In the genomic region with DNA sequence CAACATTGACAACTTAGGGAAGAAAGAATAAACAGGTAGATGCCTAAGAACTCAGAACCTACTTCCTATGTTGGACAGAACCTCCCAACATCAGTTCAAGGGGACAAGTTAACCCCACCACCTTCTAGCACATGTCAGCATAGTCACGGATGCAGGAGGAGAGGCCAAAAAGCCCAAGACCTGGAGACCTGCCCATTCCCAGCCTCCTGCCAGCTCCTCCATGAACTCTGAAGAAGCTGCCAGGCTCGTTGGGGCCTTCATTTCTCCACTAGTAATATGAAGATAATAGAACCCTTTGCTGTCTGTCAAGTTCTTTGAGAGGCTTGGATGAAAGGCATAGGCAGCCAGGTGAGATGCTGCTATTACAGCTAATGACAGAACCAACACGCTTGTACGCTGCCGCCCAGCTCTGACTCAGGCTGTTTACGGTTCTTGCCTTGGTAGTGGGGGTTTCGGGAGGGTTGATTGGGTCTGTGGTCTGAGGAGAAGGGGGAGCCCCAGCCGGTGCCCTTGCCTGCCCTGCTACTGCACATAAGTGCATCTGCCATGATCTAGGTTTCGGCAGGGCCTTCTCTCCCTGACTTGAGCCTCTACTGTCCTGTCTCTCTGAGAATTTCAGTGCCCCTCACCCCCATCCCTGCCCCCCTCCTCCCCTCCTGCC, we compare ENCODE assay signal across 10 cellular contexts.
DNase-seq lines count a peak whose midpoint lies in the region; ATAC-seq and TF ChIP-seq lines count a peak whose summit lies in the region.
"Had no signal": no experiment of that assay in that cellular context is flagged by ENCODE, and none has a peak within 500 bp of the region (broad histone marks: within the 10 kb centered on the region; RNA-seq: fewer than 3 reads in every experiment).

No MANE protein-coding gene starts in this region.

- DNase-seq in esophagus muscularis mucosa (ENCODE audit: extremely low spot score) = peak; percentile 80
- DNase-seq in SIG-M5 (lab: John Stamatoyannopoulos, UW) = no peak
- no peak for DNase-seq in prostate gland (ENCODE audit: low spot score)
- no peak for DNase-seq in CD4-positive, alpha-beta T cell
- no peak for DNase-seq in Ammon's horn (ENCODE audit: low spot score)
- DNase-seq: KG1; stimulated activated CD4-positive, alpha-beta T cell treated with anti-CD3 and anti-CD28 coated beads, Interleukin-4, amount 100 ng/mL, for 1 hour had no signal

- H3K9me3 Mint-ChIP-seq in CD4-positive, alpha-beta T cell = no peaks in the 10 kb centered on the region

- H3K36me3 ChIP-seq in esophagus muscularis mucosa = no peaks in the 10 kb centered on the region
- no peaks in the 10 kb centered on the region for H3K36me3 ChIP-seq in prostate gland

- TF ChIP-seq POLR2A in esophagus muscularis mucosa (IDR thresholded peaks at IDR 0.05; ENCODE audit: low read depth) (no peak), prostate gland (IDR thresholded peaks at IDR 0.05) (no peak)

- H3K27ac ChIP-seq in esophagus muscularis mucosa (replicated peaks in 1 of 4) (no peak overlapping the region), prostate gland (no peak overlapping the region)
- H3K27ac ChIP-seq in CD4-positive, alpha-beta T cell (ENCODE audit: low read depth, low read length) = no peak overlapping the region

- no peak overlapping the region for H3K4me3 Mint-ChIP-seq in CD4-positive, alpha-beta T cell

- H3K27me3 Mint-ChIP-seq in CD4-positive, alpha-beta T cell = peaks cover 19% of the 10 kb centered on the region

- no peaks in the 10 kb centered on the region for H3K4me1 Mint-ChIP-seq in CD4-positive, alpha-beta T cell (ENCODE audit: low read depth)

- CTCF ChIA-PET in CD4-positive, alpha-beta T cell (lab: Charles Lee) = no interaction called here

- no peak overlapping the region for H3K4me3 ChIP-seq in esophagus muscularis mucosa
- H3K4me3 ChIP-seq in prostate gland = no peak overlapping the region

- intact Hi-C loops in esophagus muscularis mucosa (cut with DNase I) = no loop called here
- intact Hi-C loops in prostate gland (cut with DNase I) = no loop called here
- intact Hi-C loops in CD4-positive, alpha-beta T cell (cut with DNase I, micrococcal nuclease) = no loop called here

- no peak for TF ChIP-seq EP300 in esophagus muscularis mucosa (IDR thresholded peaks at IDR 0.05)

- H3K9me3 ChIP-seq in esophagus muscularis mucosa (no peaks in the 10 kb centered on the region), prostate gland (no peaks in the 10 kb centered on the region)
- no peaks in the 10 kb centered on the region for H3K9me3 ChIP-seq in CD4-positive, alpha-beta T cell (ENCODE audit: control insufficient read depth, low read length)

- H3K27ac Mint-ChIP-seq in CD4-positive, alpha-beta T cell = no peak overlapping the region

- TF ChIP-seq CTCF in esophagus muscularis mucosa (IDR thresholded peaks at IDR 0.05) = no peak
- TF ChIP-seq CTCF in prostate gland (IDR thresholded peaks at IDR 0.05) = no peak
- no peak for TF ChIP-seq CTCF in CD4-positive, alpha-beta T cell (IDR thresholded peaks at IDR 0.05)

- POLR2A ChIA-PET in CD4-positive, alpha-beta T cell (lab: Charles Lee) = no interaction called here

- peak; percentile 90 for ATAC-seq in GM18867 (IDR thresholded peaks at IDR 0.05; ENCODE audit: unreplicated experiment)
- peak; percentile 77 for ATAC-seq in GM21529 (IDR thresholded peaks at IDR 0.05; ENCODE audit: unreplicated experiment)
- ATAC-seq in HG03108 (IDR thresholded peaks at IDR 0.05; ENCODE audit: unreplicated experiment) = peak; percentile 92
- ATAC-seq in CD4-positive, alpha-beta T cell (ENCODE audit: poor library complexity) = no peak

- 37% methylated on average over 2 of the region's 9 CpGs for WGBS in esophagus muscularis mucosa
- WGBS in prostate gland = 81% methylated on average over 9 of the region's 9 CpGs

- H3K27me3 ChIP-seq in esophagus muscularis mucosa = no peaks in the 10 kb centered on the region
- H3K27me3 ChIP-seq in prostate gland (replicated peaks; ENCODE audit: insufficient read depth) = no peaks in the 10 kb centered on the region
- H3K27me3 ChIP-seq in CD4-positive, alpha-beta T cell (ENCODE audit: control insufficient read depth, insufficient read depth, low read length) = peaks cover 4% of the 10 kb centered on the region

- H3K4me1 ChIP-seq in esophagus muscularis mucosa = peaks cover 0 to 5% (median 0%) of the 10 kb centered on the region in 4 donors
- no peaks in the 10 kb centered on the region for H3K4me1 ChIP-seq in prostate gland (replicated peaks)

- H3K36me3 Mint-ChIP-seq in CD4-positive, alpha-beta T cell (ENCODE audit: low read depth) = no peaks in the 10 kb centered on the region
